15 cellular contexts compared by ENCODE assay signal in genomic region chr6:125375841-125376240, GRCh38.
DNase-seq lines count a peak whose midpoint lies in the region; ATAC-seq and TF ChIP-seq lines count a peak whose summit lies in the region.
"Had no signal": no experiment of that assay in that cellular context is flagged by ENCODE, and none has a peak within 500 bp of the region (broad histone marks: within the 10 kb centered on the region; RNA-seq: fewer than 3 reads in every experiment).

No MANE protein-coding gene starts in this region.

- H3K4me1 ChIP-seq in adipocyte (ENCODE audit: control insufficient read depth, insufficient read depth, low read length) (peaks cover 31% of the 10 kb centered on the region), foreskin keratinocyte (no peaks in the 10 kb centered on the region)
- H3K4me1 ChIP-seq: A549 had no signal

- no peaks in the 10 kb centered on the region for H3K36me3 Mint-ChIP-seq in osteocyte (ENCODE audit: unreplicated experiment)
- H3K36me3 Mint-ChIP-seq in activated CD8-positive, alpha-beta T cell treated with anti-CD3 and anti-CD28 coated beads, Interleukin-2, amount 10 ng/mL, durations not matched to agents 7 days and 5 days (ENCODE audit: low read depth): no peaks in the 10 kb centered on the region
- no peaks in the 10 kb centered on the region for H3K36me3 Mint-ChIP-seq in stimulated activated effector memory CD8-positive, alpha-beta T cell treated with anti-CD3 and anti-CD28 coated beads, Interleukin-12 subunit alpha, Interleukin-12 subunit beta, amount 100 ng/mL, for 72 hours

- H3K9me3 ChIP-seq in adipocyte (ENCODE audit: control insufficient read depth, low read length): no peaks in the 10 kb centered on the region
- H3K9me3 ChIP-seq: A549 had no signal

- H3K27ac Mint-ChIP-seq in osteocyte (ENCODE audit: unreplicated experiment): peak overlapping the region; percentile 92
- H3K27ac Mint-ChIP-seq in activated CD8-positive, alpha-beta T cell treated with anti-CD3 and anti-CD28 coated beads, Interleukin-2, amount 10 ng/mL, durations not matched to agents 7 days and 5 days: no peak overlapping the region
- H3K27ac Mint-ChIP-seq in stimulated activated effector memory CD8-positive, alpha-beta T cell treated with anti-CD3 and anti-CD28 coated beads, Interleukin-12 subunit alpha, Interleukin-12 subunit beta, amount 100 ng/mL, for 72 hours: no peak overlapping the region

- no peak for ATAC-seq in activated CD8-positive, alpha-beta T cell treated with anti-CD3 and anti-CD28 coated beads, Interleukin-2, amount 10 ng/mL, durations not matched to agents 7 days and 5 days
- no peak for ATAC-seq in stimulated activated effector memory CD8-positive, alpha-beta T cell treated with anti-CD3 and anti-CD28 coated beads, Interleukin-12 subunit alpha, Interleukin-12 subunit beta, amount 100 ng/mL, for 72 hours
- no peak for ATAC-seq in foreskin keratinocyte
- ATAC-seq: A549, HCT116 had no signal

- H3K4me3 ChIP-seq in AG10803 (ENCODE audit: low read length) (no peak overlapping the region), adipocyte (ENCODE audit: low read length) (no peak overlapping the region), fibroblast of mammary gland (ENCODE audit: control insufficient read depth, low read depth, low read length) (no peak overlapping the region)
- H3K4me3 ChIP-seq: A549, PC-9 had no signal

- no peaks in the 10 kb centered on the region for H3K9me3 Mint-ChIP-seq in osteocyte (ENCODE audit: unreplicated experiment)
- H3K9me3 Mint-ChIP-seq in activated CD8-positive, alpha-beta T cell treated with anti-CD3 and anti-CD28 coated beads, Interleukin-2, amount 10 ng/mL, durations not matched to agents 7 days and 5 days (ENCODE audit: insufficient read depth): no peaks in the 10 kb centered on the region
- no peaks in the 10 kb centered on the region for H3K9me3 Mint-ChIP-seq in stimulated activated effector memory CD8-positive, alpha-beta T cell treated with anti-CD3 and anti-CD28 coated beads, Interleukin-12 subunit alpha, Interleukin-12 subunit beta, amount 100 ng/mL, for 72 hours

- no peaks in the 10 kb centered on the region for H3K36me3 ChIP-seq in adipocyte (ENCODE audit: control insufficient read depth, insufficient read depth, low read length, severe bottlenecking)

- CTCF ChIA-PET in activated CD8-positive, alpha-beta T cell treated with anti-CD3 and anti-CD28 coated beads, Interleukin-2, amount 10 ng/mL, durations not matched to agents 7 days and 5 days (lab: Charles Lee): no interaction called here

- no peaks in the 10 kb centered on the region for H3K27me3 ChIP-seq in adipocyte (replicated peaks; ENCODE audit: control insufficient read depth, insufficient read depth, low read length)
- H3K27me3 ChIP-seq in foreskin keratinocyte: peaks cover 16% of the 10 kb centered on the region

- POLR2A ChIA-PET in activated CD8-positive, alpha-beta T cell treated with anti-CD3 and anti-CD28 coated beads, Interleukin-2, amount 10 ng/mL, durations not matched to agents 7 days and 5 days (lab: Charles Lee): interaction anchor here (0.6 kb wide), 1 partner anchor 209 kb away, joined by 3 read pairs; no protein-coding TSS in a partner anchor

- peaks cover 59% of the 10 kb centered on the region for H3K4me1 Mint-ChIP-seq in osteocyte (ENCODE audit: unreplicated experiment)
- H3K4me1 Mint-ChIP-seq in activated CD8-positive, alpha-beta T cell treated with anti-CD3 and anti-CD28 coated beads, Interleukin-2, amount 10 ng/mL, durations not matched to agents 7 days and 5 days (ENCODE audit: low read depth): no peaks in the 10 kb centered on the region
- no peaks in the 10 kb centered on the region for H3K4me1 Mint-ChIP-seq in stimulated activated effector memory CD8-positive, alpha-beta T cell treated with anti-CD3 and anti-CD28 coated beads, Interleukin-12 subunit alpha, Interleukin-12 subunit beta, amount 100 ng/mL, for 72 hours

- peak; percentile 32 for DNase-seq in AG10803 (ENCODE audit: low read depth)
- peak; percentile 77 for DNase-seq in adipocyte (ENCODE audit: low read depth)
- peak; percentile 61 for DNase-seq in fibroblast of mammary gland (ENCODE audit: low read depth)
- no peak for DNase-seq in osteocyte (ENCODE audit: extremely low spot score, unreplicated experiment)
- DNase-seq in activated CD8-positive, alpha-beta T cell treated with anti-CD3 and anti-CD28 coated beads, Interleukin-2, amount 10 ng/mL, durations not matched to agents 7 days and 5 days: no peak
- DNase-seq in OCI-M2 (lab: John Stamatoyannopoulos, UW; ENCODE audit: unreplicated experiment): no peak
- DNase-seq in stimulated activated effector memory CD8-positive, alpha-beta T cell treated with anti-CD3 and anti-CD28 coated beads, Interleukin-12 subunit alpha, Interleukin-12 subunit beta, amount 100 ng/mL, for 72 hours (ENCODE audit: low spot score in 2 of 2): no peak
- DNase-seq in foreskin keratinocyte: no peak
- DNase-seq: AML-193; DMS53; NCI-H69; NK-92 treated with Interleukin-12 subunit alpha and Interleukin-12 subunit beta, amount 100 ng/mL, for 24 hours; PC-9 had no signal

- TF ChIP-seq CTCF in AG10803 (conservative IDR thresholded peaks at IDR 0.05; ENCODE audit: low read length): no peak
- no peak for TF ChIP-seq CTCF in fibroblast of mammary gland (conservative IDR thresholded peaks at IDR 0.05; ENCODE audit: control insufficient read depth, insufficient read depth, low read depth, low read length)
- TF ChIP-seq CTCF in osteocyte (IDR thresholded peaks at IDR 0.05): no peak
- no peak for TF ChIP-seq CTCF in foreskin keratinocyte (conservative IDR thresholded peaks at IDR 0.05)

- H3K9ac ChIP-seq in adipocyte (ENCODE audit: low read length): no peak overlapping the region

- H3K27me3 Mint-ChIP-seq in osteocyte (ENCODE audit: unreplicated experiment): no peaks in the 10 kb centered on the region
- H3K27me3 Mint-ChIP-seq in activated CD8-positive, alpha-beta T cell treated with anti-CD3 and anti-CD28 coated beads, Interleukin-2, amount 10 ng/mL, durations not matched to agents 7 days and 5 days (ENCODE audit: low read depth): peaks cover 44% of the 10 kb centered on the region

- no peak overlapping the region for H3K27ac ChIP-seq in foreskin keratinocyte
- H3K27ac ChIP-seq: A549, PC-9 had no signal

- H3K4me3 Mint-ChIP-seq in osteocyte (ENCODE audit: unreplicated experiment): no peak overlapping the region
- H3K4me3 Mint-ChIP-seq in activated CD8-positive, alpha-beta T cell treated with anti-CD3 and anti-CD28 coated beads, Interleukin-2, amount 10 ng/mL, durations not matched to agents 7 days and 5 days: no peak overlapping the region
- H3K4me3 Mint-ChIP-seq in stimulated activated effector memory CD8-positive, alpha-beta T cell treated with anti-CD3 and anti-CD28 coated beads, Interleukin-12 subunit alpha, Interleukin-12 subunit beta, amount 100 ng/mL, for 72 hours: no peak overlapping the region

Comparison
In these comparisons a context has a peak if more than half of its experiments do, and no peak if none do; other contexts are left out.
1. DNase-seq: peak in AG10803 (single experiment), adipocyte (single experiment) and fibroblast of mammary gland (single experiment); none in osteocyte (single experiment), activated CD8-positive, alpha-beta T cell treated with anti-CD3 and anti-CD28 coated beads, Interleukin-2, amount 10 ng/mL, durations not matched to agents 7 days and 5 days (single experiment), OCI-M2 (single experiment), stimulated activated effector memory CD8-positive, alpha-beta T cell treated with anti-CD3 and anti-CD28 coated beads, Interleukin-12 subunit alpha, Interleukin-12 subunit beta, amount 100 ng/mL, for 72 hours (0 of 2) and foreskin keratinocyte (0 of 2).